13 cellular contexts compared by ENCODE assay signal in the genomic region with DNA sequence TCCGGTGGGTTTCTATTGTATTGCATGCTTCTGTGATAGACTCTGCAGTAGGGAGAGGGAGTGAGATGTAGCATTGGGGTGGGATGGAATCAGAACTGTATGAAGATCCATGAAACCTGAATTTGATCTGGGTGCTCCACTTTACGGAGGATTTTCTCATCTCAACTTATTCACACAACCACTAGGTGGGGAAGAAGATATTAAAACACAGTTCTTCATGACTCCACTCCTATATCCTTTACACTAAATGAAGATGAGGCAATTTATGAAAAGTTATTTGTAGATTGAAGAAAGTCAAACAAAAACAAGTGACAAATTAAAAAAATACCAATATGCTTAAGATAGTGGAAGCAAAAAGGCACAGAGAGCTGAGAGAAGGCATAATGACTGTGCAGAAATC.
A peak's percentile ranks its signal among the peaks of the same experiment; 100 is the strongest.
DNase-seq lines count a peak whose midpoint lies in the region; ATAC-seq, FAIRE-seq and TF ChIP-seq lines count a peak whose summit lies in the region.
"Had no signal": no experiment of that assay in that cellular context is flagged by ENCODE, and none has a peak within 500 bp of the region (broad histone marks: within the 10 kb centered on the region; RNA-seq: fewer than 3 reads in every experiment).

No MANE protein-coding gene starts in this region.

- H4K20me1 ChIP-seq in hepatocyte (ENCODE audit: insufficient read depth, poor library complexity, severe bottlenecking), result no peaks in the 10 kb centered on the region

- no peak overlapping the region for H3K4me3 ChIP-seq in hepatocyte
- H3K4me3 ChIP-seq in adrenal gland, result no peak overlapping the region
- H3K4me3 ChIP-seq: sigmoid colon, transverse colon had no signal

- H3K27me3 ChIP-seq in hepatocyte, result no peaks in the 10 kb centered on the region
- H3K27me3 ChIP-seq in adrenal gland, result no peaks in the 10 kb centered on the region
- H3K27me3 ChIP-seq: sigmoid colon, transverse colon had no signal

- H2AFZ ChIP-seq in hepatocyte, result no peak overlapping the region

- H3K36me3 ChIP-seq in hepatocyte (replicated peaks; ENCODE audit: insufficient read depth, low read depth) (no peaks in the 10 kb centered on the region), adrenal gland (replicated peaks in 1 of 2) (no peaks in the 10 kb centered on the region)
- H3K36me3 ChIP-seq: sigmoid colon, transverse colon had no signal

- no peaks in the 10 kb centered on the region for H3K9me3 Mint-ChIP-seq in natural killer cell
- H3K9me3 Mint-ChIP-seq: memory B cell had no signal

- no peak for TF ChIP-seq POLR2A in adrenal gland (IDR thresholded peaks at IDR 0.05)

- H3K27ac Mint-ChIP-seq in natural killer cell, result no peak overlapping the region
- H3K27ac Mint-ChIP-seq: memory B cell had no signal

- H3K4me1 ChIP-seq in hepatocyte (ENCODE audit: insufficient read depth), result no peaks in the 10 kb centered on the region
- no peaks in the 10 kb centered on the region for H3K4me1 ChIP-seq in adrenal gland (replicated peaks in 1 of 2)
- H3K4me1 ChIP-seq: sigmoid colon, transverse colon had no signal

- DNase-seq in AG20443 (ENCODE audit: low spot score), result peak; percentile 7
- DNase-seq in HT-29 (ENCODE audit: low spot score), result peak; percentile 19
- DNase-seq in hepatocyte (ENCODE audit: low spot score), result no peak
- DNase-seq in D341Med (ENCODE audit: low spot score), result no peak
- no peak for DNase-seq in natural killer cell
- DNase-seq in SK-N-DZ (ENCODE audit: low spot score), result no peak
- DNase-seq in adrenal gland, result no peak
- DNase-seq: NCI-H2081 treated with DMSO at 0.1 percent for 48 hours, SHP77, sigmoid colon, transverse colon had no signal

- H3K27ac ChIP-seq in hepatocyte, result no peak overlapping the region
- H3K27ac ChIP-seq in adrenal gland, result no peak overlapping the region
- H3K27ac ChIP-seq: sigmoid colon, transverse colon had no signal

- H3K4me2 ChIP-seq in hepatocyte, result no peak overlapping the region

- 68% methylated on average over 2 of the region's 2 CpGs for WGBS in hepatocyte (ENCODE audit: low lambda C conversion rate, missing lambda C conversion rate)
- 82 to 86% (median 85%) methylated on average over 2 of the region's 2 CpGs for WGBS in adrenal gland, 4 donors

- H3K27me3 Mint-ChIP-seq in natural killer cell (ENCODE audit: low read depth in 2 of 2), result peaks cover 9 to 19% of the 10 kb centered on the region in 2 donors

- peak; percentile 49 for FAIRE-seq in TTC549 (lab: Jason Lieb, UNC)

- intact Hi-C loops in natural killer cell (cut with micrococcal nuclease), result no loop called here
- intact Hi-C loops in adrenal gland (cut with DNase I), result no loop called here

- no peaks in the 10 kb centered on the region for H3K9me2 ChIP-seq in hepatocyte (replicated peaks; ENCODE audit: insufficient read depth)

- H3K9me3 ChIP-seq in hepatocyte (ENCODE audit: low read depth) (no peaks in the 10 kb centered on the region), adrenal gland (replicated peaks in 1 of 3) (no peaks in the 10 kb centered on the region)
- H3K9me3 ChIP-seq: sigmoid colon, transverse colon had no signal

- H3K36me3 Mint-ChIP-seq in natural killer cell, result no peaks in the 10 kb centered on the region
- H3K36me3 Mint-ChIP-seq: memory B cell had no signal

- no peaks in the 10 kb centered on the region for H3K4me1 Mint-ChIP-seq in natural killer cell
- H3K4me1 Mint-ChIP-seq: memory B cell had no signal

- no peak for ATAC-seq in natural killer cell

- peak; percentile 13 for TF ChIP-seq CTCF in hepatocyte (IDR thresholded peaks at IDR 0.05; ENCODE audit: poor library complexity)
- no peak for TF ChIP-seq CTCF in natural killer cell (IDR thresholded peaks at IDR 0.05)
- TF ChIP-seq CTCF in adrenal gland (IDR thresholded peaks at IDR 0.05), result no peak

- H3K79me2 ChIP-seq in hepatocyte, result no peaks in the 10 kb centered on the region

- no peak overlapping the region for H3K4me3 Mint-ChIP-seq in natural killer cell
- H3K4me3 Mint-ChIP-seq: memory B cell had no signal

Comparison
In these comparisons a context has a peak if more than half of its experiments do, and no peak if none do; other contexts are left out.
1. DNase-seq: peak in AG20443 (single experiment) and HT-29 (single experiment); none in hepatocyte (single experiment), D341Med (single experiment), natural killer cell (single experiment), SK-N-DZ (single experiment) and adrenal gland (0 of 7).